ENCODE assay signal across 1 cellular context in the genomic region with DNA sequence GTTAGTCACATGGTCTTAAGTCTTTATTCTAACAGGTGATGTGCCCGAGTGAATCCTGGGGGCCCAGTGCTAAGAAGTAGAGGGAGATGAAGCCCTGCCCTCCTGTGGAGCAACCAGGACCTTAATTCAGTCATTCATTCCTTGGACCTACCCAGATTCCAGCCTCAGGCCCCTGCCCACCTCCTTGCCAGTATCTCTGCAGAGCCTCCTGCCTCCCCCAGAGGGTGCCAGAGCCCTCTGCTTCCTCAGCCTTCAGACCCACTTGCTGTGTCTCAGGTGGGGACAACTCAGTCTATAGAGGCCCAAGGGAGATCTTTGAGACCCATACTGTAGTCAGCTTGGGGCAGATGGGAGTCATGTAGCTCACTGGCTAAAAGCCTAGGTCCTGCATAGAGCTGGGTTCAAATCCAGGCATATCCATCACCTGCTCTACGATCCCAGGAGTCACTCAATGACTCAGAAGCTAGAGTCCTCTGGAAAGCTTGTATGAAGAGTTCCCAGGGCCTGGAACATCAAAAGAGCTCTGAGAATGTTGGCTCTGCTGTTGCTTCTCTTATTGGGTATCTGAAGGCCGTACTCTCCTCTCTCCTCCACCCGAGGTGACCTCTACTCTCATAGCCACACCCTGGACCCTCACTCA.
TF ChIP-seq lines count a peak whose summit lies in the region.

No MANE protein-coding gene starts in this region.

TF ChIP-seq in HCT116, 20 proteins besides CTCF, POLR2A, EP300 and RAD21:
- TF ChIP-seq ZNF274 (IDR thresholded peaks at IDR 0.05; ENCODE audit: low read depth, low read length) (no peak), YY1 (IDR thresholded peaks at IDR 0.05; ENCODE audit: extremely low read depth, insufficient replicate concordance, low read depth, low read length) (no peak), FOSL1 (IDR thresholded peaks at IDR 0.05; ENCODE audit: low read depth) (no peak), EZH2 (IDR thresholded peaks at IDR 0.05) (no peak), CEBPB (IDR thresholded peaks at IDR 0.05; ENCODE audit: low read depth) (no peak), SP1 (IDR thresholded peaks at IDR 0.05; ENCODE audit: low read depth) (no peak), ZFX (IDR thresholded peaks at IDR 0.05) (no peak), EGR1 (IDR thresholded peaks at IDR 0.05; ENCODE audit: low read depth) (no peak), ELF1 (IDR thresholded peaks at IDR 0.05; ENCODE audit: borderline replicate concordance, low read depth) (no peak), SRF (IDR thresholded peaks at IDR 0.05; ENCODE audit: low read depth) (no peak), JUND (IDR thresholded peaks at IDR 0.05) (no peak), TCF7L2 (IDR thresholded peaks at IDR 0.05; ENCODE audit: borderline replicate concordance, extremely low read depth, insufficient read depth, insufficient read length) (no peak), CBX3 (IDR thresholded peaks at IDR 0.05; ENCODE audit: low read depth) (no peak)
- TF ChIP-seq, protein P1, sequence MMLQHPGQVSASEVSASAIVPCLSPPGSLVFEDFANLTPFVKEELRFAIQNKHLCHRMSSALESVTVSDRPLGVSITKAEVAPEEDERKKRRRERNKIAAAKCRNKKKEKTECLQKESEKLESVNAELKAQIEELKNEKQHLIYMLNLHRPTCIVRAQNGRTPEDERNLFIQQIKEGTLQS (IDR thresholded peaks at IDR 0.05) = no peak
- TF ChIP-seq, protein P2, sequence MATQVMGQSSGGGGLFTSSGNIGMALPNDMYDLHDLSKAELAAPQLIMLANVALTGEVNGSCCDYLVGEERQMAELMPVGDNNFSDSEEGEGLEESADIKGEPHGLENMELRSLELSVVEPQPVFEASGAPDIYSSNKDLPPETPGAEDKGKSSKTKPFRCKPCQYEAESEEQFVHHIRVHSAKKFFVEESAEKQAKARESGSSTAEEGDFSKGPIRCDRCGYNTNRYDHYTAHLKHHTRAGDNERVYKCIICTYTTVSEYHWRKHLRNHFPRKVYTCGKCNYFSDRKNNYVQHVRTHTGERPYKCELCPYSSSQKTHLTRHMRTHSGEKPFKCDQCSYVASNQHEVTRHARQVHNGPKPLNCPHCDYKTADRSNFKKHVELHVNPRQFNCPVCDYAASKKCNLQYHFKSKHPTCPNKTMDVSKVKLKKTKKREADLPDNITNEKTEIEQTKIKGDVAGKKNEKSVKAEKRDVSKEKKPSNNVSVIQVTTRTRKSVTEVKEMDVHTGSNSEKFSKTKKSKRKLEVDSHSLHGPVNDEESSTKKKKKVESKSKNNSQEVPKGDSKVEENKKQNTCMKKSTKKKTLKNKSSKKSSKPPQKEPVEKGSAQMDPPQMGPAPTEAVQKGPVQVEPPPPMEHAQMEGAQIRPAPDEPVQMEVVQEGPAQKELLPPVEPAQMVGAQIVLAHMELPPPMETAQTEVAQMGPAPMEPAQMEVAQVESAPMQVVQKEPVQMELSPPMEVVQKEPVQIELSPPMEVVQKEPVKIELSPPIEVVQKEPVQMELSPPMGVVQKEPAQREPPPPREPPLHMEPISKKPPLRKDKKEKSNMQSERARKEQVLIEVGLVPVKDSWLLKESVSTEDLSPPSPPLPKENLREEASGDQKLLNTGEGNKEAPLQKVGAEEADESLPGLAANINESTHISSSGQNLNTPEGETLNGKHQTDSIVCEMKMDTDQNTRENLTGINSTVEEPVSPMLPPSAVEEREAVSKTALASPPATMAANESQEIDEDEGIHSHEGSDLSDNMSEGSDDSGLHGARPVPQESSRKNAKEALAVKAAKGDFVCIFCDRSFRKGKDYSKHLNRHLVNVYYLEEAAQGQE (IDR thresholded peaks at IDR 0.05; ENCODE audit: low read depth) = no peak
- TF ChIP-seq, protein P3, sequence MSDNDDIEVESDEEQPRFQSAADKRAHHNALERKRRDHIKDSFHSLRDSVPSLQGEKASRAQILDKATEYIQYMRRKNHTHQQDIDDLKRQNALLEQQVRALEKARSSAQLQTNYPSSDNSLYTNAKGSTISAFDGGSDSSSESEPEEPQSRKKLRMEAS (IDR thresholded peaks at IDR 0.05) = no peak
- TF ChIP-seq, protein P4, sequence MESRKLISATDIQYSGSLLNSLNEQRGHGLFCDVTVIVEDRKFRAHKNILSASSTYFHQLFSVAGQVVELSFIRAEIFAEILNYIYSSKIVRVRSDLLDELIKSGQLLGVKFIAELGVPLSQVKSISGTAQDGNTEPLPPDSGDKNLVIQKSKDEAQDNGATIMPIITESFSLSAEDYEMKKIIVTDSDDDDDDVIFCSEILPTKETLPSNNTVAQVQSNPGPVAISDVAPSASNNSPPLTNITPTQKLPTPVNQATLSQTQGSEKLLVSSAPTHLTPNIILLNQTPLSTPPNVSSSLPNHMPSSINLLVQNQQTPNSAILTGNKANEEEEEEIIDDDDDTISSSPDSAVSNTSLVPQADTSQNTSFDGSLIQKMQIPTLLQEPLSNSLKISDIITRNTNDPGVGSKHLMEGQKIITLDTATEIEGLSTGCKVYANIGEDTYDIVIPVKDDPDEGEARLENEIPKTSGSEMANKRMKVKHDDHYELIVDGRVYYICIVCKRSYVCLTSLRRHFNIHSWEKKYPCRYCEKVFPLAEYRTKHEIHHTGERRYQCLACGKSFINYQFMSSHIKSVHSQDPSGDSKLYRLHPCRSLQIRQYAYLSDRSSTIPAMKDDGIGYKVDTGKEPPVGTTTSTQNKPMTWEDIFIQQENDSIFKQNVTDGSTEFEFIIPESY (IDR thresholded peaks at IDR 0.05; ENCODE audit: extremely low read depth, insufficient replicate concordance, low read length) = no peak
TF ChIP-seq in HCT116: peak in this region for 0.
